1 cellular context compared by ENCODE assay signal in the genomic region with DNA sequence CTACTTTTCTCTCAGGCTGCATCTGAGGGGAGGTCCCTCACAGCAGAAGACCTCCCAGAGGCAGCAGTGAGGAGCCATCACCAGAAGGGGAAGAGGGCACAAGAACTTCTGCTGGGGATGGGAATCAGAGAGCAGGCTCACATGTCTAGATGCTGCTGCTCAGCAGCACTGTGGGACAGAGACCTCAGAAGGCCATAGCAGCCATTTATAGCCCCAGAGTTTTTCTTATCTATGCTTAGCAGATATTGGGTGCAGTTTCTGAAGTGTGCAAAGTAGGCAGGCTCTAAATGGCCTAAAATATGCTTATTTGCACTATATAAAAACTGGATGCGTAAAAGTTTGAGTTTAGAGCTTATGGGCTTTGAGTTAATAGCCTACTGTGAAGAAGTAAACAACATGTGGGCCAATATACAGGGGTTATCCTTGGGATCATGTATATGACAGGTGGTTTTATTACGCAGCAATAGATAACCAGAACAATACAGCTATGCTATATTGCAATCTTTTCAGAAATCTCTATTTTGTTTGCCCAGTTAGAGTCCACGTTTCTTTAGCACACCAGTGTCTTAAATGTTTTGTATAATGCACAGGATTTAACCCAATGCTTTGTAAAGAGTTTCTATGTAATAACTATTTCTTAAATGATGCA.
TF ChIP-seq lines count a peak whose summit lies in the region.

No MANE protein-coding gene starts in this region.

TF ChIP-seq in K562, 482 proteins besides CTCF, POLR2A, EP300 and RAD21 (continued from another document):
- TF ChIP-seq POLR2AphosphoS5 (IDR thresholded peaks at IDR 0.05; ENCODE audit: control insufficient read depth, insufficient read depth, low read depth, low read length): 0 out of 2 replicates have a peak, but pooled peaks have one; percentile 29
- TF ChIP-seq YY1 (IDR thresholded peaks at IDR 0.05; ENCODE audit: borderline replicate concordance in 1 of 3, control insufficient read depth in 1 of 3, extremely low read depth in 1 of 3, insufficient read depth in 3 of 3, insufficient read length in 1 of 3, insufficient replicate concordance in 2 of 3, low read depth in 1 of 3, low read length in 2 of 3): peak in 1 of 3 experiments; percentile 74
- peak; percentile 18 for TF ChIP-seq TBP (optimal IDR thresholded peaks at IDR 0.05; ENCODE audit: low read depth, low read length)
- TF ChIP-seq NCOA2 (IDR thresholded peaks at IDR 0.05; ENCODE audit: partially characterized antibody in 2 of 2): peak in 1 of 2 experiments; percentile 35
- TF ChIP-seq, protein P1, sequence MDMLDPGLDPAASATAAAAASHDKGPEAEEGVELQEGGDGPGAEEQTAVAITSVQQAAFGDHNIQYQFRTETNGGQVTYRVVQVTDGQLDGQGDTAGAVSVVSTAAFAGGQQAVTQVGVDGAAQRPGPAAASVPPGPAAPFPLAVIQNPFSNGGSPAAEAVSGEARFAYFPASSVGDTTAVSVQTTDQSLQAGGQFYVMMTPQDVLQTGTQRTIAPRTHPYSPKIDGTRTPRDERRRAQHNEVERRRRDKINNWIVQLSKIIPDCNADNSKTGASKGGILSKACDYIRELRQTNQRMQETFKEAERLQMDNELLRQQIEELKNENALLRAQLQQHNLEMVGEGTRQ (CRISPR knock-in tag; IDR thresholded peaks at IDR 0.05): no peak
- peak; percentile 77 for TF ChIP-seq ARID1B (IDR thresholded peaks at IDR 0.05)
- no peak for TF ChIP-seq ZNF583 (CRISPR knock-in tag; IDR thresholded peaks at IDR 0.05)
- TF ChIP-seq ZNF197 (CRISPR knock-in tag; IDR thresholded peaks at IDR 0.05; ENCODE audit: low read depth): no peak
- peak; percentile 66 for TF ChIP-seq TEAD4 (IDR thresholded peaks at IDR 0.05; ENCODE audit: low read length)
- no peak for TF ChIP-seq TEAD4 (CRISPR knock-in tag; IDR thresholded peaks at IDR 0.05; ENCODE audit: borderline replicate concordance)
- no peak for TF ChIP-seq HDAC3 (IDR thresholded peaks at IDR 0.05; ENCODE audit: borderline replicate concordance, partially characterized antibody)
- peak; percentile 67 for TF ChIP-seq DPF2 (IDR thresholded peaks at IDR 0.05)
- TF ChIP-seq KDM1A (IDR thresholded peaks at IDR 0.05): peak in 1 of 2 experiments; percentile 37; a peak in 1 of 4 replicates
- no peak for TF ChIP-seq FIP1L1 (IDR thresholded peaks at IDR 0.05; ENCODE audit: low read depth, low read length, poor library complexity, severe bottlenecking)
- TF ChIP-seq RCOR1 (IDR thresholded peaks at IDR 0.05; ENCODE audit: borderline replicate concordance in 1 of 2, low read depth in 2 of 2, low read length in 2 of 2): 0 out of 4 replicates have a peak, but pooled peaks of 1 of the 2 experiments have one; percentile 32
- TF ChIP-seq MEF2A (IDR thresholded peaks at IDR 0.05; ENCODE audit: control insufficient read depth, low read depth, low read length): peak; percentile 51; the same call in 1 of the 2 replicates
- 0 out of 2 replicates have a peak, but pooled peaks have one; percentile 34 for TF ChIP-seq CBFA2T2 (conservative IDR thresholded peaks at IDR 0.05)
- 0 out of 4 replicates have a peak, but pooled peaks of 1 of the 2 experiments have one; percentile 18 for TF ChIP-seq NRF1 (conservative IDR thresholded peaks at IDR 0.05 in 1 of 2, IDR thresholded peaks at IDR 0.05 in 1 of 2)
- TF ChIP-seq ZNF561 (CRISPR knock-in tag; conservative IDR thresholded peaks at IDR 0.05): no peak
- TF ChIP-seq ZNF551 (CRISPR knock-in tag; IDR thresholded peaks at IDR 0.05): no peak
- no peak for TF ChIP-seq ZNF133 (CRISPR knock-in tag; IDR thresholded peaks at IDR 0.05)
- TF ChIP-seq CBFA2T3 (IDR thresholded peaks at IDR 0.05): peak; percentile 69
- TF ChIP-seq, protein P2, sequence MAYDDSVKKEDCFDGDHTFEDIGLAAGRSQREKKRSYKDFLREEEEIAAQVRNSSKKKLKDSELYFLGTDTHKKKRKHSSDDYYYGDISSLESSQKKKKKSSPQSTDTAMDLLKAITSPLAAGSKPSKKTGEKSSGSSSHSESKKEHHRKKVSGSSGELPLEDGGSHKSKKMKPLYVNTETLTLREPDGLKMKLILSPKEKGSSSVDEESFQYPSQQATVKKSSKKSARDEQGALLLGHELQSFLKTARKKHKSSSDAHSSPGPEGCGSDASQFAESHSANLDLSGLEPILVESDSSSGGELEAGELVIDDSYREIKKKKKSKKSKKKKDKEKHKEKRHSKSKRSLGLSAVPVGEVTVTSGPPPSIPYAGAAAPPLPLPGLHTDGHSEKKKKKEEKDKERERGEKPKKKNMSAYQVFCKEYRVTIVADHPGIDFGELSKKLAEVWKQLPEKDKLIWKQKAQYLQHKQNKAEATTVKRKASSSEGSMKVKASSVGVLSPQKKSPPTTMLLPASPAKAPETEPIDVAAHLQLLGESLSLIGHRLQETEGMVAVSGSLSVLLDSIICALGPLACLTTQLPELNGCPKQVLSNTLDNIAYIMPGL (CRISPR knock-in tag; IDR thresholded peaks at IDR 0.05): no peak
- TF ChIP-seq ZNF76 (CRISPR knock-in tag; IDR thresholded peaks at IDR 0.05; ENCODE audit: borderline replicate concordance): no peak
- peak; percentile 59 for TF ChIP-seq TCF3 (CRISPR knock-in tag; IDR thresholded peaks at IDR 0.05)
- TF ChIP-seq TAL1 (IDR thresholded peaks at IDR 0.05): peak; percentile 59
- TF ChIP-seq SMARCA5 (IDR thresholded peaks at IDR 0.05): no peak
- peak; percentile 53 for TF ChIP-seq SOX6 (IDR thresholded peaks at IDR 0.05)
- TF ChIP-seq SMARCA4 (IDR thresholded peaks at IDR 0.05): peak; percentile 37; the same call in 1 of the 2 replicates
- TF ChIP-seq C11orf30 (IDR thresholded peaks at IDR 0.05; ENCODE audit: low read depth): peak; percentile 29; the same call in 1 of the 2 replicates
